Comparison of ENCODE assay signal across 10 cellular contexts in the genomic region with DNA sequence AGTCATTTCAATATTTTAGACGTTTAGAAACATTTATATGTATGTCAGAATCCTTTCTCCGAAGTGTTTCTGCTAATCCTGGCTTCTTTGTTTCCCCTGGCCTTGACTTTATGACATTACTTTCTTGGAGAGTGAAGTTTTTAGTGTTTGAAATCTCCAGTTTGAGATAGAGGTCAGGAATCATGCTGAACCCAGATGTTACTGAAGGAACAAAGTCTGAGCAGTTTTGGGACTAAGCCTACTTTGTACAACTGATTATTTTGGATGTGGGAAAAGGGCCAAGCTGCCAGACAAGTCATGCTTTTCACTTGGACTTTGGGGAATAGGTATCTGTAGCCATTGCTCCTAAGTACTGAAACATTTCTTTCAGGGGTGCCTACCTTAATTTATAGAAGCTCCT. TPM values are rescaled to one million over a fixed set of nuclear protein-coding genes. Genes with fewer than 3 reads are reported as not detected.
A peak's percentile ranks its signal among the peaks of the same experiment; 100 is the strongest.
DNase-seq lines count a peak whose midpoint lies in the region; ATAC-seq lines count a peak whose summit lies in the region.
"Had no signal": no experiment of that assay in that cellular context is flagged by ENCODE, and none has a peak within 500 bp of the region (broad histone marks: within the 10 kb centered on the region; RNA-seq: fewer than 3 reads in every experiment).

No MANE protein-coding gene starts in this region.

- DNase-seq in stimulated activated naive CD8-positive, alpha-beta T cell treated with anti-CD3 and anti-CD28 coated beads, Interleukin-15, Interleukin-2, amounts not matched to agents 100 U/mL and 50 U/mL, for 24 hours = no peak
- no peak for DNase-seq in aorta
- no peak for DNase-seq in NCI-H146 (lab: John Stamatoyannopoulos, UW)
- DNase-seq: mucosa of descending colon had no signal

- H3K27me3 Mint-ChIP-seq in stimulated activated naive CD8-positive, alpha-beta T cell treated with anti-CD3 and anti-CD28 coated beads, Interleukin-15, Interleukin-2, amounts not matched to agents 100 ng/mL and 50 ng/mL, for 24 hours = no peaks in the 10 kb centered on the region
- no peaks in the 10 kb centered on the region for H3K27me3 Mint-ChIP-seq in dendritic cell treated with granulocyte-macrophage colony-stimulating factor and Interleukin-4, amounts not matched to agents 40 ng/mL and 50 ng/mL, for 4 days

- H3K4me1 Mint-ChIP-seq in stimulated activated naive CD8-positive, alpha-beta T cell treated with anti-CD3 and anti-CD28 coated beads, Interleukin-15, Interleukin-2, amounts not matched to agents 100 ng/mL and 50 ng/mL, for 24 hours (ENCODE audit: low read depth) = peaks cover 50% of the 10 kb centered on the region
- peaks cover 49% of the 10 kb centered on the region for H3K4me1 Mint-ChIP-seq in dendritic cell treated with granulocyte-macrophage colony-stimulating factor and Interleukin-4, amounts not matched to agents 40 ng/mL and 50 ng/mL, for 4 days (ENCODE audit: low read depth)

- H3K27ac Mint-ChIP-seq in stimulated activated naive CD8-positive, alpha-beta T cell treated with anti-CD3 and anti-CD28 coated beads, Interleukin-15, Interleukin-2, amounts not matched to agents 100 ng/mL and 50 ng/mL, for 24 hours = no peak overlapping the region
- H3K27ac Mint-ChIP-seq in dendritic cell treated with granulocyte-macrophage colony-stimulating factor and Interleukin-4, amounts not matched to agents 40 ng/mL and 50 ng/mL, for 4 days = peak overlapping the region; percentile 89

- H3K27me3 ChIP-seq in muscle layer of colon (ENCODE audit: control insufficient read depth in 1 of 2, insufficient read depth in 2 of 2, low read length in 2 of 2) (no peaks in the 10 kb centered on the region), aorta (ENCODE audit: control insufficient read depth in 1 of 2, insufficient read depth in 2 of 2, low read length in 1 of 2) (no peaks in the 10 kb centered on the region)

- H3K27ac ChIP-seq in muscle layer of colon (ENCODE audit: low read depth, low read length) = peak overlapping the region; percentile 43
- peak overlapping the region; percentile 57 to 82 for H3K27ac ChIP-seq in aorta (ENCODE audit: low read depth in 1 of 2, low read length in 2 of 2)
- H3K27ac ChIP-seq: C4-2B had no signal

- H3K36me3 Mint-ChIP-seq in stimulated activated naive CD8-positive, alpha-beta T cell treated with anti-CD3 and anti-CD28 coated beads, Interleukin-15, Interleukin-2, amounts not matched to agents 100 ng/mL and 50 ng/mL, for 24 hours (ENCODE audit: low read depth) = peaks cover 5% of the 10 kb centered on the region
- peaks cover 66% of the 10 kb centered on the region for H3K36me3 Mint-ChIP-seq in dendritic cell treated with granulocyte-macrophage colony-stimulating factor and Interleukin-4, amounts not matched to agents 40 ng/mL and 50 ng/mL, for 4 days (ENCODE audit: low read depth)

- H3K9me3 Mint-ChIP-seq in stimulated activated naive CD8-positive, alpha-beta T cell treated with anti-CD3 and anti-CD28 coated beads, Interleukin-15, Interleukin-2, amounts not matched to agents 100 ng/mL and 50 ng/mL, for 24 hours = no peaks in the 10 kb centered on the region
- no peaks in the 10 kb centered on the region for H3K9me3 Mint-ChIP-seq in dendritic cell treated with granulocyte-macrophage colony-stimulating factor and Interleukin-4, amounts not matched to agents 40 ng/mL and 50 ng/mL, for 4 days

- ATAC-seq in stimulated activated naive CD8-positive, alpha-beta T cell treated with anti-CD3 and anti-CD28 coated beads, Interleukin-15, Interleukin-2, amounts not matched to agents 100 U/mL and 50 U/mL, for 24 hours = no peak
- ATAC-seq in aorta (ENCODE audit: low FRiP score) (no peak), GM19452 (IDR thresholded peaks at IDR 0.05; ENCODE audit: unreplicated experiment) (no peak), GM18517 (IDR thresholded peaks at IDR 0.05; ENCODE audit: unreplicated experiment) (no peak)
- ATAC-seq: mucosa of descending colon had no signal

- H3K4me3 Mint-ChIP-seq in stimulated activated naive CD8-positive, alpha-beta T cell treated with anti-CD3 and anti-CD28 coated beads, Interleukin-15, Interleukin-2, amounts not matched to agents 100 ng/mL and 50 ng/mL, for 24 hours = peak overlapping the region; percentile 65
- peak overlapping the region; percentile 94 for H3K4me3 Mint-ChIP-seq in dendritic cell treated with granulocyte-macrophage colony-stimulating factor and Interleukin-4, amounts not matched to agents 40 ng/mL and 50 ng/mL, for 4 days

- intact Hi-C loops in dendritic cell treated with granulocyte-macrophage colony-stimulating factor and Interleukin-4, amounts not matched to agents 40 ng/mL and 50 ng/mL, for 4 days (cut with micrococcal nuclease) = loop anchor here (1.0 to 10.0 kb wide), 5 partner anchors 12 to 125 kb away; partner anchors contain the start of gene DEK
- intact Hi-C loops in aorta (cut with DNase I) = loop anchor here (5.0 to 10.0 kb wide), 3 partner anchors 47 to 115 kb away; no protein-coding TSS in a partner anchor

- H3K4me3 ChIP-seq in muscle layer of colon (ENCODE audit: low read depth in 1 of 2, low read length in 2 of 2) (no peak overlapping the region), aorta (ENCODE audit: low read length in 2 of 2) (peak overlapping the region; percentile 18 to 36)
- H3K4me3 ChIP-seq: mucosa of descending colon had no signal

- H3K36me3 ChIP-seq in muscle layer of colon (ENCODE audit: insufficient read depth, low read length) (no peaks in the 10 kb centered on the region), aorta (ENCODE audit: control insufficient read depth in 1 of 2, insufficient read depth in 2 of 2, low read length in 1 of 2) (no peaks in the 10 kb centered on the region)

- WGBS in aorta, 2 donors = 1 to 2% methylated on average over 2 of the region's 2 CpGs

- H3K9me3 ChIP-seq in muscle layer of colon (ENCODE audit: low read length) = no peaks in the 10 kb centered on the region
- no peaks in the 10 kb centered on the region for H3K9me3 ChIP-seq in aorta (ENCODE audit: control insufficient read depth, low read length)
- H3K9me3 ChIP-seq: mucosa of descending colon had no signal

- no peak overlapping the region for H3K9ac ChIP-seq in muscle layer of colon (ENCODE audit: low read length)

- H3K4me1 ChIP-seq in muscle layer of colon (ENCODE audit: insufficient read depth, low read length) = peaks cover 15% of the 10 kb centered on the region
- peaks cover 0 to 2% of the 10 kb centered on the region in 2 donors for H3K4me1 ChIP-seq in aorta (ENCODE audit: control insufficient read depth in 1 of 2, insufficient read depth in 2 of 2, low read length in 2 of 2)

RNA-seq across cellular contexts. Expression of gene RNF144B, which starts 2.3 kb away (rescaled TPM):
- total RNA-seq in aorta = 10 to 100 TPM; 24.2 to 35.9 TPM
- 1 to 10 TPM; 4.9 to 6.2 TPM for polyA plus RNA-seq in aorta

Comparison
In these comparisons a context has a peak if more than half of its experiments do, and no peak if none do; other contexts are left out.
1. H3K4me3 ChIP-seq: peak in aorta (2 of 2); none in muscle layer of colon (0 of 2).